ENCODE assay signal across 13 cellular contexts in genomic region chr3:132134611-132135010, GRCh38.
DNase-seq lines count a peak whose midpoint lies in the region; ATAC-seq and TF ChIP-seq lines count a peak whose summit lies in the region.
"Had no signal": no experiment of that assay in that cellular context is flagged by ENCODE, and none has a peak within 500 bp of the region (broad histone marks: within the 10 kb centered on the region; RNA-seq: fewer than 3 reads in every experiment).

No MANE protein-coding gene starts in this region.

- DNase-seq in A172 (ENCODE audit: low spot score) (peak; percentile 72), HS-27A (ENCODE audit: low read depth) (peak; percentile 62), astrocyte of the cerebellum (ENCODE audit: low read depth) (peak; percentile 80), hepatic stellate cell (ENCODE audit: low spot score) (peak; percentile 22), UCSD-AML1 (lab: John Stamatoyannopoulos, UW; ENCODE audit: unreplicated experiment) (no peak), NCI-H2171 treated with DMSO at 0.1 percent for 48 hours (lab: John Stamatoyannopoulos, UW) (no peak)
- DNase-seq in activated T-cell treated with anti-CD3 and anti-CD28 coated beads, Interleukin-2, amount 50 U/mL, for 24 hours: no peak
- DNase-seq: activated CD4-positive, alpha-beta T cell treated with anti-CD3 and anti-CD28 coated beads, Interleukin-2, amount 10 ng/mL, durations not matched to agents 7 days and 5 days; activated gamma-delta T cell treated with Interleukin-2 at 50 U/mL for 16 hours; KG1; naive thymus-derived CD8-positive, alpha-beta T cell; SJCRH30 had no signal

- TF ChIP-seq CTCF in astrocyte of the cerebellum (IDR thresholded peaks at IDR 0.05; ENCODE audit: low read depth, low read length, missing control alignments): no peak

- no peaks in the 10 kb centered on the region for H3K36me3 Mint-ChIP-seq in activated T-cell treated with anti-CD3 and anti-CD28 coated beads, Interleukin-2, amount 50 U/mL, for 24 hours (ENCODE audit: low read depth)
- H3K36me3 Mint-ChIP-seq: naive thymus-derived CD8-positive, alpha-beta T cell had no signal

- H3K4me3 Mint-ChIP-seq in activated T-cell treated with anti-CD3 and anti-CD28 coated beads, Interleukin-2, amount 50 U/mL, for 24 hours: no peak overlapping the region
- H3K4me3 Mint-ChIP-seq: activated CD4-positive, alpha-beta T cell treated with anti-CD3 and anti-CD28 coated beads, Interleukin-2, amount 10 ng/mL, durations not matched to agents 7 days and 5 days; naive thymus-derived CD8-positive, alpha-beta T cell had no signal

- in situ Hi-C loops in astrocyte of the cerebellum (cut with HindIII; ENCODE audit: low sequenced_read_pairs): loop anchor here (5.0 kb wide), 1 partner anchor 43 kb away; no protein-coding TSS in a partner anchor

- no peak overlapping the region for H3K27ac Mint-ChIP-seq in activated T-cell treated with anti-CD3 and anti-CD28 coated beads, Interleukin-2, amount 50 U/mL, for 24 hours
- H3K27ac Mint-ChIP-seq: activated CD4-positive, alpha-beta T cell treated with anti-CD3 and anti-CD28 coated beads, Interleukin-2, amount 10 ng/mL, durations not matched to agents 7 days and 5 days; naive thymus-derived CD8-positive, alpha-beta T cell had no signal

- ATAC-seq in GM18517 (IDR thresholded peaks at IDR 0.05; ENCODE audit: unreplicated experiment): no peak
- ATAC-seq: naive thymus-derived CD8-positive, alpha-beta T cell had no signal

- H3K4me1 Mint-ChIP-seq in activated T-cell treated with anti-CD3 and anti-CD28 coated beads, Interleukin-2, amount 50 U/mL, for 24 hours (ENCODE audit: low read depth): no peaks in the 10 kb centered on the region
- H3K4me1 Mint-ChIP-seq: activated CD4-positive, alpha-beta T cell treated with anti-CD3 and anti-CD28 coated beads, Interleukin-2, amount 10 ng/mL, durations not matched to agents 7 days and 5 days; naive thymus-derived CD8-positive, alpha-beta T cell had no signal

- H3K27me3 Mint-ChIP-seq in activated T-cell treated with anti-CD3 and anti-CD28 coated beads, Interleukin-2, amount 50 U/mL, for 24 hours: peaks cover 11% of the 10 kb centered on the region
- H3K27me3 Mint-ChIP-seq: activated CD4-positive, alpha-beta T cell treated with anti-CD3 and anti-CD28 coated beads, Interleukin-2, amount 10 ng/mL, durations not matched to agents 7 days and 5 days had no signal

- H3K4me3 ChIP-seq in astrocyte of the cerebellum (ENCODE audit: low read depth, low read length): no peak overlapping the region
- H3K4me3 ChIP-seq: SJCRH30 had no signal

- peaks cover 2% of the 10 kb centered on the region for H3K9me3 Mint-ChIP-seq in activated T-cell treated with anti-CD3 and anti-CD28 coated beads, Interleukin-2, amount 50 U/mL, for 24 hours
- H3K9me3 Mint-ChIP-seq: activated CD4-positive, alpha-beta T cell treated with anti-CD3 and anti-CD28 coated beads, Interleukin-2, amount 10 ng/mL, durations not matched to agents 7 days and 5 days had no signal

Comparison
In these comparisons a context has a peak if more than half of its experiments do, and no peak if none do; other contexts are left out.
1. DNase-seq: peak in A172 (single experiment), HS-27A (single experiment), astrocyte of the cerebellum (single experiment) and hepatic stellate cell (single experiment); none in UCSD-AML1 (single experiment), NCI-H2171 treated with DMSO at 0.1 percent for 48 hours (single experiment) and activated T-cell treated with anti-CD3 and anti-CD28 coated beads, Interleukin-2, amount 50 U/mL, for 24 hours (single experiment).